ENCODE assay signal across 13 cellular contexts in genomic region chr9:110850401-110851135, GRCh38.
"Had no signal": no experiment of that assay in that cellular context is flagged by ENCODE, and none has a peak within 500 bp of the region (broad histone marks: within the 10 kb centered on the region; RNA-seq: fewer than 3 reads in every experiment).

No MANE protein-coding gene starts in this region.

- H3K27ac ChIP-seq: coronary artery, esophagus squamous epithelium, left ventricle myocardium inferior, parathyroid adenoma, upper lobe of left lung had no signal

- H3K27me3 ChIP-seq: esophagus squamous epithelium, upper lobe of left lung had no signal

- H3K4me3 ChIP-seq: coronary artery, esophagus squamous epithelium, left ventricle myocardium inferior, mucosa of descending colon, upper lobe of left lung had no signal

- ATAC-seq: mucosa of descending colon; naive thymus-derived CD4-positive, alpha-beta T cell; stimulated activated naive CD8-positive, alpha-beta T cell treated with anti-CD3 and anti-CD28 coated beads, Interleukin-15, amount 100 ng/mL, for 72 hours had no signal

- DNase-seq: activated CD4-positive, alpha-beta T cell treated with anti-CD3 and anti-CD28 coated beads, Interleukin-2, amount 10 ng/mL, durations not matched to agents 7 days and 5 days; activated naive CD8-positive, alpha-beta T cell treated with anti-CD3 and anti-CD28 coated beads for 36 hours; esophagus squamous epithelium; hippocampal formation; kidney; left ventricle myocardium inferior; mucosa of descending colon; naive thymus-derived CD4-positive, alpha-beta T cell; stimulated activated CD4-positive, alpha-beta T cell treated with anti-CD3 and anti-CD28 coated beads, Interleukin-1b, Interleukin-23, amount 100 ng/mL, for 48 hours; stimulated activated naive CD8-positive, alpha-beta T cell treated with anti-CD3 and anti-CD28 coated beads, Interleukin-15, amount 100 ng/mL, for 72 hours; upper lobe of left lung had no signal

- H3K4me1 ChIP-seq: left ventricle myocardium inferior, parathyroid adenoma, upper lobe of left lung had no signal

- H3K36me3 ChIP-seq: esophagus squamous epithelium, left ventricle myocardium inferior, upper lobe of left lung had no signal
